In the genomic region with DNA sequence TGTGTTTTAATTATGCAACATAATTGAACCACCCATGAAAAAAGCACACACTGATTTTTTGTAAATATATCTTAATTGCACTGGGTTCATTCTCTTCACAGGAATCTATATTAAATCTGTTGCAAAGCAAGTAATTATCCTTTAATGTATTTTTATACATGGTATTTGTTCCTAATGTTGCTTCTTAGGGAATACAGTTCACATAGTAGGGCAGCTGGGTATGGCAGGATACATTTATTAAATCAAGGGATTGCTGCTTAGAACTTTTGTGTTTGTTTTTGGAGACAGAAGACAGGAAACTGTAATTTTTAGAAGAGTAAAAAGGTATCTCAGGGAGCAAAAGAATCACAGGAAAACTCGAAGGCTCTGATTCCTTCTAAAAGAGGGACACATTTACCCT, we compare ENCODE assay signal across 8 cellular contexts.
DNase-seq lines count a peak whose midpoint lies in the region; ATAC-seq and TF ChIP-seq lines count a peak whose summit lies in the region.

No MANE protein-coding gene starts in this region.

- peak overlapping the region; percentile 95 for H3K4me3 Mint-ChIP-seq in stimulated activated naive CD8-positive, alpha-beta T cell treated with anti-CD3 and anti-CD28 coated beads, Interleukin-15, Interleukin-2, amounts not matched to agents 100 ng/mL and 50 ng/mL, for 24 hours

- no peak for TF ChIP-seq CTCF in brain microvascular endothelial cell (IDR thresholded peaks at IDR 0.05; ENCODE audit: low read depth, low read length, missing control alignments)

- in situ Hi-C loops in brain microvascular endothelial cell (cut with HindIII; ENCODE audit: low pct_ligation_motif_present, low sequenced_read_pairs): no loop called here

- H3K9me3 ChIP-seq in mucosa of rectum (ENCODE audit: control insufficient read depth in 2 of 2, low read length in 2 of 2): no peaks in the 10 kb centered on the region

- peak overlapping the region; percentile 97 for H3K27ac Mint-ChIP-seq in stimulated activated naive CD8-positive, alpha-beta T cell treated with anti-CD3 and anti-CD28 coated beads, Interleukin-15, Interleukin-2, amounts not matched to agents 100 ng/mL and 50 ng/mL, for 24 hours

- H3K9ac ChIP-seq in mucosa of rectum (ENCODE audit: low read depth in 1 of 2, low read length in 2 of 2): peak overlapping the region in 1 of 2 donors; percentile 97

- H3K4me3 ChIP-seq in brain microvascular endothelial cell (ENCODE audit: low read depth, low read length) (peak overlapping the region; percentile 98), mucosa of rectum (ENCODE audit: low read length in 2 of 2) (peak overlapping the region; percentile 90 to 99)

- H3K27ac ChIP-seq in brain microvascular endothelial cell (no peak overlapping the region), mucosa of rectum (ENCODE audit: low read depth in 2 of 2, low read length in 2 of 2) (peak overlapping the region in 1 of 2 donors; percentile 95)

- H3K36me3 Mint-ChIP-seq in stimulated activated naive CD8-positive, alpha-beta T cell treated with anti-CD3 and anti-CD28 coated beads, Interleukin-15, Interleukin-2, amounts not matched to agents 100 ng/mL and 50 ng/mL, for 24 hours (ENCODE audit: low read depth): peaks cover 8% of the 10 kb centered on the region

- no peaks in the 10 kb centered on the region for H3K27me3 Mint-ChIP-seq in stimulated activated naive CD8-positive, alpha-beta T cell treated with anti-CD3 and anti-CD28 coated beads, Interleukin-15, Interleukin-2, amounts not matched to agents 100 ng/mL and 50 ng/mL, for 24 hours

- H3K4me1 ChIP-seq in mucosa of rectum (ENCODE audit: control insufficient read depth in 2 of 2, insufficient read depth in 2 of 2, low read length in 2 of 2): peaks cover 6 to 8% of the 10 kb centered on the region in 2 donors

- no peak for DNase-seq in stimulated activated naive CD8-positive, alpha-beta T cell treated with anti-CD3 and anti-CD28 coated beads, Interleukin-15, Interleukin-2, amounts not matched to agents 100 U/mL and 50 U/mL, for 24 hours
- DNase-seq in brain microvascular endothelial cell: no peak
- DNase-seq in DMS53 (lab: John Stamatoyannopoulos, UW): no peak
- no peak for DNase-seq in NCI-H774 (lab: John Stamatoyannopoulos, UW)
- no peak for DNase-seq in nucleus accumbens (lab: John Stamatoyannopoulos, UW)
- no peak for DNase-seq in activated effector memory CD4-positive, alpha-beta T cell treated with Interleukin-2 at 50 U/mL for 16 hours

- no peaks in the 10 kb centered on the region for H3K27me3 ChIP-seq in brain microvascular endothelial cell (replicated peaks)
- H3K27me3 ChIP-seq in mucosa of rectum (ENCODE audit: control insufficient read depth in 2 of 2, insufficient read depth in 2 of 2, low read length in 2 of 2): no peaks in the 10 kb centered on the region

- no peak for ATAC-seq in stimulated activated naive CD8-positive, alpha-beta T cell treated with anti-CD3 and anti-CD28 coated beads, Interleukin-15, Interleukin-2, amounts not matched to agents 100 U/mL and 50 U/mL, for 24 hours

- no peaks in the 10 kb centered on the region for H3K36me3 ChIP-seq in brain microvascular endothelial cell (replicated peaks)
- no peaks in the 10 kb centered on the region for H3K36me3 ChIP-seq in mucosa of rectum (ENCODE audit: control insufficient read depth in 2 of 2, insufficient read depth in 2 of 2, low read length in 2 of 2)

- H3K9me3 Mint-ChIP-seq in stimulated activated naive CD8-positive, alpha-beta T cell treated with anti-CD3 and anti-CD28 coated beads, Interleukin-15, Interleukin-2, amounts not matched to agents 100 ng/mL and 50 ng/mL, for 24 hours: no peaks in the 10 kb centered on the region

- H3K4me1 Mint-ChIP-seq in stimulated activated naive CD8-positive, alpha-beta T cell treated with anti-CD3 and anti-CD28 coated beads, Interleukin-15, Interleukin-2, amounts not matched to agents 100 ng/mL and 50 ng/mL, for 24 hours (ENCODE audit: low read depth): peaks cover 31% of the 10 kb centered on the region
